Comparison of ENCODE assay signal across 7 cellular contexts in the genomic region with DNA sequence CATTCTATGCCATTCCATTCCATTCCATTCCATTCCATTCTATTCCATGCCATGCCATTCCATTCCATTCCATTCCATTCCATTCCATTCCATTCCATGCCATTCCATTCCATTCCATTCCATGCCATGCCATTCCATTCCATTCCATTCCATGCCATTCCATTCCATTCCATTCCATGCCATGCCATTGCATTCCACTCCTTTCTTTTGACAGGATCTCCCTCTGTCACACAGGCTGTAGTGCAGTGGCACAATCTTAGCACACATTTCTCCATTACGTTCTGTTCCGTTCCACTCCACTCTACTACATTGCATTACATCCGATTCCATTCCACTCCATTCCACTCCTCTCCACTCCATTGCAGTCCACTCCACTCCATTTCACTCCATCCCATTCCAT.
DNase-seq lines count a peak whose midpoint lies in the region; ATAC-seq and TF ChIP-seq lines count a peak whose summit lies in the region.
"Not testable (repeated sequence)": the region's sequence is repeated elsewhere in the genome, so short reads cannot be mapped to it uniquely, and the experiment has no call there.

No MANE protein-coding gene starts in this region.

- not testable (repeated sequence) for H3K4me3 ChIP-seq in NB4 (ENCODE audit: low read depth, low read length); aorta (ENCODE audit: low read length in 2 of 2)
- H3K4me3 ChIP-seq in endodermal cell (ENCODE audit: low read length) = peak overlapping the region; percentile 58
- peak overlapping the region; percentile 39; the same call in 1 of the 2 replicates for H3K4me3 ChIP-seq in iPS-20b (ENCODE audit: low read length)

- H3K4me1 ChIP-seq in endodermal cell (ENCODE audit: control insufficient read depth, insufficient read depth, low read length); iPS-20b (ENCODE audit: insufficient read depth, low read length); aorta (ENCODE audit: control insufficient read depth in 1 of 2, insufficient read depth in 2 of 2, low read length in 2 of 2): not testable (repeated sequence)

- H3K27ac ChIP-seq in endodermal cell (ENCODE audit: low read depth, low read length); iPS-20b (ENCODE audit: low read length); aorta (ENCODE audit: low read depth in 1 of 2, low read length in 2 of 2): not testable (repeated sequence)

- TF ChIP-seq POLR2A in NB4 (IDR thresholded peaks at IDR 0.05; ENCODE audit: extremely low read depth, insufficient read length) = not testable (repeated sequence)

- H3K36me3 Mint-ChIP-seq in endodermal cell (ENCODE audit: low read depth) (peaks cover 11% of the 10 kb centered on the region), glutamatergic neuron (ENCODE audit: unreplicated experiment) (peaks cover 42% of the 10 kb centered on the region)

- H3K9me3 ChIP-seq in endodermal cell (ENCODE audit: control insufficient read depth, low read length) = peaks cover 95% of the 10 kb centered on the region
- peaks cover 96% of the 10 kb centered on the region for H3K9me3 ChIP-seq in iPS-20b (ENCODE audit: insufficient read depth, low read depth, low read length)
- not testable (repeated sequence) for H3K9me3 ChIP-seq in aorta (ENCODE audit: control insufficient read depth, low read length)

- 74 to 77% methylated on average over 3 of the region's 3 CpGs for WGBS in endodermal cell (ENCODE audit: insufficient coverage in 1 of 2, insufficient read length in 1 of 2), 2 experiments
- WGBS in aorta, 2 donors = 82 to 85% methylated on average over 3 of the region's 3 CpGs

- not testable (repeated sequence) for H3K27me3 ChIP-seq in endodermal cell (ENCODE audit: control insufficient read depth, insufficient read depth, low read length, poor library complexity, severe bottlenecking); iPS-20b (ENCODE audit: insufficient read depth, low read length); aorta (ENCODE audit: control insufficient read depth in 1 of 2, insufficient read depth in 2 of 2, low read length in 1 of 2)

- H3K9me3 Mint-ChIP-seq in endodermal cell = peaks cover 100% of the 10 kb centered on the region
- H3K9me3 Mint-ChIP-seq in glutamatergic neuron (ENCODE audit: unreplicated experiment) = peaks cover 45% of the 10 kb centered on the region

- not testable (repeated sequence) for H3K4me1 Mint-ChIP-seq in endodermal cell; glutamatergic neuron (ENCODE audit: low read depth, unreplicated experiment)

- not testable (repeated sequence) for H3K36me3 ChIP-seq in endodermal cell (ENCODE audit: control insufficient read depth, insufficient read depth, low read length); iPS-20b (ENCODE audit: insufficient read depth, low read depth, low read length); aorta (ENCODE audit: control insufficient read depth in 1 of 2, insufficient read depth in 2 of 2, low read length in 1 of 2)

- not testable (repeated sequence) for H3K27ac Mint-ChIP-seq in endodermal cell; glutamatergic neuron (ENCODE audit: unreplicated experiment)

- not testable (repeated sequence) for H3K4me3 Mint-ChIP-seq in endodermal cell
- H3K4me3 Mint-ChIP-seq in glutamatergic neuron (ENCODE audit: unreplicated experiment) = peak overlapping the region; percentile 4

- peak; percentile 15 for ATAC-seq in aorta (ENCODE audit: low FRiP score)

- TF ChIP-seq CTCF in NB4 (IDR thresholded peaks at IDR 0.05; ENCODE audit: low read depth, low read length); endodermal cell (conservative IDR thresholded peaks at IDR 0.05); glutamatergic neuron (IDR thresholded peaks at IDR 0.05; ENCODE audit: partially characterized antibody, unreplicated experiment): not testable (repeated sequence)

- H3K27me3 Mint-ChIP-seq in endodermal cell (ENCODE audit: insufficient read depth) = not testable (repeated sequence)
- peaks cover 28% of the 10 kb centered on the region for H3K27me3 Mint-ChIP-seq in glutamatergic neuron (ENCODE audit: unreplicated experiment)

- intact Hi-C loops in aorta (cut with DNase I) = not testable (repeated sequence)

- H3K9ac ChIP-seq in endodermal cell (ENCODE audit: extremely low read depth, low read length, poor library complexity, severe bottlenecking); iPS-20b (ENCODE audit: low read depth, low read length): not testable (repeated sequence)

- peak; percentile 5 for DNase-seq in NB4 (ENCODE audit: low read depth)
- not testable (repeated sequence) for DNase-seq in endodermal cell, glutamatergic neuron, aorta
- peak; percentile 3 for DNase-seq in fibroblast of peridontal ligament (ENCODE audit: extremely low read depth)
- peak; percentile 14 for DNase-seq in renal cortical epithelial cell (ENCODE audit: low read depth)
